In genomic region chr6:139850512-139850911, GRCh38 we compare ENCODE assay signal across 40 cellular contexts.
"Had no signal": no experiment of that assay in that cellular context is flagged by ENCODE, and none has a peak within 500 bp of the region (broad histone marks: within the 10 kb centered on the region; RNA-seq: fewer than 3 reads in every experiment).

No MANE protein-coding gene starts in this region.

- H3K27ac Mint-ChIP-seq: activated naive CD4-positive, alpha-beta T cell treated with anti-CD3 and anti-CD28 coated beads for 36 hours; activated naive CD4-positive, alpha-beta T cell treated with anti-CD3 and anti-CD28 coated beads, Interleukin-2, amount 10 ng/mL, durations not matched to agents 7 days and 5 days; activated naive CD4-positive, alpha-beta T cell treated with anti-CD3 and anti-CD28 coated beads, Interleukin-2, amount 50 U/mL, for 24 hours; activated naive CD4-positive, alpha-beta T cell treated with anti-CD3 and anti-CD28 coated beads, Interleukin-2, amount 50 U/mL, for 72 hours; activated naive CD8-positive, alpha-beta T cell; activated naive CD8-positive, alpha-beta T cell treated with anti-CD3 and anti-CD28 coated beads for 36 hours; activated naive CD8-positive, alpha-beta T cell treated with anti-CD3 and anti-CD28 coated beads, Interleukin-2, amount 10 ng/mL, durations not matched to agents 7 days and 5 days; activated naive CD8-positive, alpha-beta T cell treated with anti-CD3 and anti-CD28 coated beads, Interleukin-2, amount 50 U/mL, for 24 hours; activated T-cell treated with anti-CD3 and anti-CD28 coated beads, Interleukin-2, amount 50 U/mL, for 24 hours; activated T-cell treated with anti-CD3 and anti-CD28 coated beads, Interleukin-2, amount 50 U/mL, for 72 hours; activated T-helper 1 cell treated with anti-CD3 and anti-CD28 coated beads, Interleukin-12 subunit alpha, Interleukin-12 subunit beta, Interleukin-2, Interleukin-4 antibody, amounts not matched to agents 30 ng/mL and 10 ng/mL and 1 ng/mL, durations not matched to agents 14 hours and 24 hours and 36 hours; activated T-helper 17 cell treated with anti-CD3 and anti-CD28 coated beads, Interleukin-2, amount 50 U/mL, for 72 hours; activated T-helper 2 cell treated with anti-CD3 and anti-CD28 coated beads, Interferon-gamma antibody, Interleukin-2, Interleukin-4, amounts not matched to agents 10 μg/mL and 5 μg/mL and 100 μg/mL, durations not matched to agents 14 hours and 24 hours and 36 hours; brain had no signal

- H3K4me1 Mint-ChIP-seq: activated naive CD4-positive, alpha-beta T cell treated with anti-CD3 and anti-CD28 coated beads, Interleukin-2, amount 10 ng/mL, durations not matched to agents 7 days and 5 days; activated naive CD4-positive, alpha-beta T cell treated with anti-CD3 and anti-CD28 coated beads, Interleukin-2, amount 50 U/mL, for 24 hours; activated naive CD8-positive, alpha-beta T cell treated with anti-CD3 and anti-CD28 coated beads for 36 hours; activated naive CD8-positive, alpha-beta T cell treated with anti-CD3 and anti-CD28 coated beads, Interleukin-2, amount 10 ng/mL, durations not matched to agents 7 days and 5 days; activated naive CD8-positive, alpha-beta T cell treated with anti-CD3 and anti-CD28 coated beads, Interleukin-2, amount 50 U/mL, for 24 hours; activated T-helper 17 cell treated with anti-CD3 and anti-CD28 coated beads, Interleukin-2, amount 50 U/mL, for 72 hours; central memory CD8-positive, alpha-beta T cell had no signal

- H3K36me3 Mint-ChIP-seq: activated naive CD4-positive, alpha-beta T cell treated with anti-CD3 and anti-CD28 coated beads, Interleukin-2, amount 10 ng/mL, durations not matched to agents 7 days and 5 days; activated naive CD4-positive, alpha-beta T cell treated with anti-CD3 and anti-CD28 coated beads, Interleukin-2, amount 50 U/mL, for 72 hours; activated naive CD8-positive, alpha-beta T cell; activated naive CD8-positive, alpha-beta T cell treated with anti-CD3 and anti-CD28 coated beads for 36 hours; activated naive CD8-positive, alpha-beta T cell treated with anti-CD3 and anti-CD28 coated beads, Interleukin-2, amount 10 ng/mL, durations not matched to agents 7 days and 5 days had no signal

- H3K27me3 Mint-ChIP-seq: activated naive CD4-positive, alpha-beta T cell treated with anti-CD3 and anti-CD28 coated beads, Interleukin-2, amount 10 ng/mL, durations not matched to agents 7 days and 5 days; activated naive CD4-positive, alpha-beta T cell treated with anti-CD3 and anti-CD28 coated beads, Interleukin-2, amount 50 U/mL, for 24 hours; activated naive CD8-positive, alpha-beta T cell treated with anti-CD3 and anti-CD28 coated beads, Interleukin-2, amount 10 ng/mL, durations not matched to agents 7 days and 5 days; activated naive CD8-positive, alpha-beta T cell treated with anti-CD3 and anti-CD28 coated beads, Interleukin-2, amount 50 U/mL, for 24 hours; activated T-cell treated with anti-CD3 and anti-CD28 coated beads, Interleukin-2, amount 50 U/mL, for 24 hours; activated T-helper 17 cell treated with anti-CD3 and anti-CD28 coated beads, Interleukin-2, amount 50 U/mL, for 72 hours; brain had no signal

- H3K4me3 ChIP-seq: adrenal gland, ascending aorta, body of pancreas, breast epithelium, cardiac muscle cell had no signal

- FAIRE-seq: astrocyte, bronchial epithelial cell had no signal

- H3K4me1 ChIP-seq: ascending aorta, breast epithelium had no signal

- H3K27me3 ChIP-seq: adrenal gland, ascending aorta, body of pancreas, brain microvascular endothelial cell, breast epithelium, cardiac muscle cell had no signal

- H3K36me3 ChIP-seq: adrenal gland, ascending aorta, brain microvascular endothelial cell, breast epithelium, cardiac muscle cell had no signal

- H3K4me3 Mint-ChIP-seq: activated naive CD4-positive, alpha-beta T cell treated with anti-CD3 and anti-CD28 coated beads for 36 hours; activated naive CD4-positive, alpha-beta T cell treated with anti-CD3 and anti-CD28 coated beads, Interleukin-2, amount 10 ng/mL, durations not matched to agents 7 days and 5 days; activated naive CD4-positive, alpha-beta T cell treated with anti-CD3 and anti-CD28 coated beads, Interleukin-2, amount 50 U/mL, for 24 hours; activated naive CD8-positive, alpha-beta T cell; activated naive CD8-positive, alpha-beta T cell treated with anti-CD3 and anti-CD28 coated beads for 36 hours; activated naive CD8-positive, alpha-beta T cell treated with anti-CD3 and anti-CD28 coated beads, Interleukin-2, amount 10 ng/mL, durations not matched to agents 7 days and 5 days; activated naive CD8-positive, alpha-beta T cell treated with anti-CD3 and anti-CD28 coated beads, Interleukin-2, amount 50 U/mL, for 24 hours; activated T-cell treated with anti-CD3 and anti-CD28 coated beads, Interleukin-2, amount 50 U/mL, for 24 hours; activated T-cell treated with anti-CD3 and anti-CD28 coated beads, Interleukin-2, amount 50 U/mL, for 4 hours; activated T-cell treated with anti-CD3 and anti-CD28 coated beads, Interleukin-2, amount 50 U/mL, for 72 hours; activated T-helper 1 cell treated with anti-CD3 and anti-CD28 coated beads, Interleukin-12 subunit alpha, Interleukin-12 subunit beta, Interleukin-2, Interleukin-4 antibody, amounts not matched to agents 30 ng/mL and 10 ng/mL and 1 ng/mL, durations not matched to agents 14 hours and 24 hours and 36 hours; activated T-helper 17 cell treated with anti-CD3 and anti-CD28 coated beads, Interleukin-2, amount 50 U/mL, for 72 hours; brain; central memory CD8-positive, alpha-beta T cell had no signal

- H3K9me3 Mint-ChIP-seq: activated naive CD4-positive, alpha-beta T cell treated with anti-CD3 and anti-CD28 coated beads, Interleukin-2, amount 10 ng/mL, durations not matched to agents 7 days and 5 days; activated T-helper 1 cell treated with anti-CD3 and anti-CD28 coated beads, Interleukin-12 subunit alpha, Interleukin-12 subunit beta, Interleukin-2, Interleukin-4 antibody, amounts not matched to agents 30 ng/mL and 10 ng/mL and 1 ng/mL, durations not matched to agents 14 hours and 24 hours and 36 hours; activated T-helper 17 cell treated with anti-CD3 and anti-CD28 coated beads, Interleukin-2, amount 50 U/mL, for 72 hours; activated T-helper 2 cell treated with anti-CD3 and anti-CD28 coated beads, Interferon-gamma antibody, Interleukin-2, Interleukin-4, amounts not matched to agents 10 μg/mL and 5 μg/mL and 100 μg/mL, durations not matched to agents 14 hours and 24 hours and 36 hours; central memory CD8-positive, alpha-beta T cell had no signal

- DNase-seq: activated effector memory CD4-positive, alpha-beta T cell treated with anti-CD3 and anti-CD28 coated beads, Interleukin-2, amount 50 U/mL, for 16 hours; activated effector memory CD4-positive, alpha-beta T cell treated with Interleukin-2 at 50 U/mL for 16 hours; activated gamma-delta T cell; activated gamma-delta T cell treated with Interleukin-2 at 50 U/mL for 16 hours; activated naive CD4-positive, alpha-beta T cell; activated naive CD4-positive, alpha-beta T cell treated with anti-CD3 and anti-CD28 coated beads for 36 hours; activated naive CD4-positive, alpha-beta T cell treated with anti-CD3 and anti-CD28 coated beads, Interleukin-2, amount 10 ng/mL, durations not matched to agents 7 days and 5 days; activated naive CD4-positive, alpha-beta T cell treated with anti-CD3 and anti-CD28 coated beads, Interleukin-2, amount 50 U/mL, for 16 hours; activated naive CD4-positive, alpha-beta T cell treated with Interleukin-2 at 50 U/mL for 16 hours; activated naive CD8-positive, alpha-beta T cell treated with anti-CD3 and anti-CD28 coated beads for 36 hours; activated naive CD8-positive, alpha-beta T cell treated with anti-CD3 and anti-CD28 coated beads, Interleukin-2, amount 10 ng/mL, durations not matched to agents 7 days and 5 days; activated naive CD8-positive, alpha-beta T cell treated with anti-CD3 and anti-CD28 coated beads, Interleukin-2, amount 50 U/mL, for 24 hours; activated T-cell treated with anti-CD3 and anti-CD28 coated beads, Interleukin-2, amount 50 U/mL, for 1 hour; activated T-cell treated with anti-CD3 and anti-CD28 coated beads, Interleukin-2, amount 50 U/mL, for 24 hours; activated T-cell treated with anti-CD3 and anti-CD28 coated beads, Interleukin-2, amount 50 U/mL, for 4 hours; activated T-cell treated with anti-CD3 and anti-CD28 coated beads, Interleukin-2, amount 50 U/mL, for 48 hours; activated T-cell treated with anti-CD3 and anti-CD28 coated beads, Interleukin-2, amount 50 U/mL, for 72 hours; adrenal gland; amniotic stem cell; amygdala; anterior cingulate cortex; aorta; body of pancreas; brain microvascular endothelial cell; caudate nucleus; central memory CD4-positive, alpha-beta T cell; cerebellar nuclear complex had no signal

- ATAC-seq: activated naive CD4-positive, alpha-beta T cell treated with anti-CD3 and anti-CD28 coated beads, Interleukin-2, amount 50 U/mL, for 72 hours; activated naive CD8-positive, alpha-beta T cell treated with anti-CD3 and anti-CD28 coated beads, Interleukin-2, amount 50 U/mL, for 24 hours; activated T-cell treated with anti-CD3 and anti-CD28 coated beads, Interleukin-2, amount 50 U/mL, for 4 hours; activated T-cell treated with anti-CD3 and anti-CD28 coated beads, Interleukin-2, amount 50 U/mL, for 72 hours; activated T-helper 17 cell treated with anti-CD3 and anti-CD28 coated beads, Interleukin-2, amount 50 U/mL, for 72 hours; body of pancreas had no signal

- H3K9me3 ChIP-seq: adrenal gland, body of pancreas had no signal

- H3K27ac ChIP-seq: adrenal gland, ascending aorta, body of pancreas, brain microvascular endothelial cell, breast epithelium, cardiac muscle cell had no signal
